In the genomic region with DNA sequence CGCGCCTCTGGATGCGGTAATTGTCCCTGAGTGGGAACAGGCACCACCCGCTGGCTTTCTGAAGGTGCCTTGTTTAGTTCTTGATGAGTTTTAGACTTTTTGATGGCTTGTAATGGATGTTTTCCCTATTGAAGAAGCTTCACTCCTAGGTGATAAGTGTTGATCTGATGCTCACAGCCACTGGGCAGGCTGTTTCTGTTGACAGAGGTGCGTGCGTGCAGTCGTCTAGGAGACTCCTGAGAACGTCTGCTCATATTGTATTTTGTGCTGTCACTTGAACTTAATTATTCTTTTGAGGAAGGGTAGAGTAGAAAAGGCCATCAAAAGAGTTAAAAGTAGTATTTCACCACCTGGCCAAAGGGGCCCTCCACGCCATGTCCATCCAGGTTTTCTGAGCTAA, we compare ENCODE assay signal across 21 cellular contexts.
"Had no signal": no experiment of that assay in that cellular context is flagged by ENCODE, and none has a peak within 500 bp of the region (broad histone marks: within the 10 kb centered on the region; RNA-seq: fewer than 3 reads in every experiment).

No MANE protein-coding gene starts in this region.

- H3K9me3 Mint-ChIP-seq: activated B cell treated with CpG ODN at 0.5 μM for 24 hours; activated CD4-positive, alpha-beta T cell treated with anti-CD3 and anti-CD28 coated beads, Interleukin-2, amount 10 ng/mL, durations not matched to agents 24 days and 14 days; activated naive CD4-positive, alpha-beta T cell treated with anti-CD3 and anti-CD28 coated beads, Interleukin-2, amount 50 U/mL, for 72 hours; activated T-cell treated with anti-CD3 and anti-CD28 coated beads, Interleukin-2, amount 50 U/mL, for 4 hours; IgD-negative memory B cell; T-helper 1 cell treated with Interleukin-12 subunit alpha and Interleukin-12 subunit beta and Interleukin-4 antibody, amounts not matched to agents 30 μg/mL and 1 μg/mL, for 36 hours had no signal

- H3K27ac ChIP-seq: brain microvascular endothelial cell, cardiac muscle cell had no signal

- H3K4me3 ChIP-seq: cardiac muscle cell had no signal

- H3K4me1 Mint-ChIP-seq: activated B cell treated with CpG ODN at 0.5 μM for 24 hours; activated CD4-positive, alpha-beta T cell treated with anti-CD3 and anti-CD28 coated beads, Interleukin-2, amount 10 ng/mL, durations not matched to agents 24 days and 14 days had no signal

- H3K27me3 Mint-ChIP-seq: activated B cell treated with CpG ODN at 0.5 μM for 24 hours; activated CD4-positive, alpha-beta T cell treated with anti-CD3 and anti-CD28 coated beads, Interleukin-2, amount 10 ng/mL, durations not matched to agents 24 days and 14 days; IgD-negative memory B cell had no signal

- H3K4me3 Mint-ChIP-seq: activated B cell treated with CpG ODN at 0.5 μM for 24 hours; activated CD4-positive, alpha-beta T cell treated with anti-CD3 and anti-CD28 coated beads, Interleukin-2, amount 10 ng/mL, durations not matched to agents 24 days and 14 days; activated T-cell treated with anti-CD3 and anti-CD28 coated beads, Interleukin-2, amount 50 U/mL, for 4 hours; IgD-negative memory B cell; T-helper 1 cell treated with Interleukin-12 subunit alpha and Interleukin-12 subunit beta and Interleukin-4 antibody, amounts not matched to agents 30 μg/mL and 1 μg/mL, for 36 hours had no signal

- DNase-seq: activated B cell treated with CpG ODN at 0.5 μM for 24 hours; activated CD4-positive, alpha-beta T cell treated with anti-CD3 and anti-CD28 coated beads for 1 hour; activated CD4-positive, alpha-beta T cell treated with anti-CD3 and anti-CD28 coated beads, Interleukin-2, amount 10 ng/mL, durations not matched to agents 24 days and 14 days; activated CD4-positive, alpha-beta T cell treated with anti-CD3 and anti-CD28 coated beads, Interleukin-2, amount 50 U/mL, for 48 hours; activated CD8-positive, alpha-beta memory T cell treated with anti-CD3 and anti-CD28 coated beads for 24 hours; activated naive CD4-positive, alpha-beta T cell treated with Interleukin-2 at 50 U/mL for 16 hours; activated T-cell treated with anti-CD3 and anti-CD28 coated beads, Interleukin-2, amount 50 U/mL, for 4 hours; brain microvascular endothelial cell; KG1; NCI-H1048; NCI-H1694; NCI-H2029; NCI-H2107; NCI-H446 treated with DMSO at 0.1 percent for 48 hours; NCI-H524 treated with DMSO at 0.1 percent for 48 hours; PC-3; SHP77 had no signal

- H3K27ac Mint-ChIP-seq: activated B cell treated with CpG ODN at 0.5 μM for 24 hours; activated CD4-positive, alpha-beta T cell treated with anti-CD3 and anti-CD28 coated beads, Interleukin-2, amount 10 ng/mL, durations not matched to agents 24 days and 14 days; IgD-negative memory B cell; T-helper 1 cell treated with Interleukin-12 subunit alpha and Interleukin-12 subunit beta and Interleukin-4 antibody, amounts not matched to agents 30 μg/mL and 1 μg/mL, for 36 hours had no signal

- H3K27me3 ChIP-seq: brain microvascular endothelial cell, cardiac muscle cell had no signal

- ATAC-seq: activated naive CD4-positive, alpha-beta T cell treated with anti-CD3 and anti-CD28 coated beads, Interleukin-2, amount 50 U/mL, for 72 hours; activated T-cell treated with anti-CD3 and anti-CD28 coated beads, Interleukin-2, amount 50 U/mL, for 4 hours; PC-3 had no signal
